In genomic region chr2:65922794-65923193, GRCh38 we compare ENCODE assay signal across 1 cellular context.
TF ChIP-seq lines count a peak whose summit lies in the region.

No MANE protein-coding gene starts in this region.

TF ChIP-seq in WTC11, 78 proteins besides CTCF, POLR2A, EP300 and RAD21 (continued from another document):
- TF ChIP-seq PRDM15 (CRISPR knock-in tag; IDR thresholded peaks at IDR 0.05) = no peak
